In the genomic region with DNA sequence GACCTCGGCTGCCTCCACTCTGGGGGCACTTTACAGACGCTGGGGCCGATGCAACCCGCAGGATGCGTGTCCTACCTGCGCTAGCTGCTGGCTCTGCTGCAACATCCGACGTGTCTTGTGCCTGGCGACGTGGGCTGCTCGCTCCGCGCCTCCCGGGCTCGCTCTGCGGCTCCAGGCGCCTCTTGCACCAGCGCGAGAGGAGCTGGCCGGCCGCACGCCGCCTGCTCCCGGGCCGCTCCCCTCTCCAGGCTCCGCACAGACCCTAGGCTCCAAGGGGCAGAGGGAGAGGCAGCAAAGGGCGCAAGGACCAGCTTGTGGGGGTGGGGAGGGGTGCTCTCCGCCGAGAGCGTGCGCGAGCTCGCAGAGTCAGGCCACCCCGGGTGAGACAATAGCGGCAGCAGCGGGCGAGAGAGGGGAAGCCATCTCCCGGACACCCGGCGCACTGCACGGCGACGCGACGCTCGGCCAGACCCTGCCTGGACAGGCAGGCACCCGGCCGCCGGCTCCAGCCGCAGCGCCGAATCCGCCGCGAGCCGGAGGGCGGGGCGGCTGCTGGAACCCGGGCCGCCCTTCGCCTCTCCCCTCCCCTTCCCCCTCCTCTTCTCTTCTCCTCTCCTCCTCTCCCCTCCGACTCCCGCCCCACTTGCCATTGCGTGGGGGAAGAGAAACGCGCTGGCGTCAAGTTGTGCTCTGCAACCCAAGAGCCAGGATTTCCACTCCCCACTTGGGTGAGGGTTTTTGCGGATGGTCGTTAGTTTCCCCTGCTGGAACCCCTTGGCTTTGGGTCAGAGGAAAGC, we compare ENCODE assay signal across 8 cellular contexts. TPM values are rescaled to one million over a fixed set of nuclear protein-coding genes. Genes with fewer than 3 reads are reported as not detected.
DNase-seq lines count a peak whose midpoint lies in the region; ATAC-seq and TF ChIP-seq lines count a peak whose summit lies in the region.

A gene with protein sequence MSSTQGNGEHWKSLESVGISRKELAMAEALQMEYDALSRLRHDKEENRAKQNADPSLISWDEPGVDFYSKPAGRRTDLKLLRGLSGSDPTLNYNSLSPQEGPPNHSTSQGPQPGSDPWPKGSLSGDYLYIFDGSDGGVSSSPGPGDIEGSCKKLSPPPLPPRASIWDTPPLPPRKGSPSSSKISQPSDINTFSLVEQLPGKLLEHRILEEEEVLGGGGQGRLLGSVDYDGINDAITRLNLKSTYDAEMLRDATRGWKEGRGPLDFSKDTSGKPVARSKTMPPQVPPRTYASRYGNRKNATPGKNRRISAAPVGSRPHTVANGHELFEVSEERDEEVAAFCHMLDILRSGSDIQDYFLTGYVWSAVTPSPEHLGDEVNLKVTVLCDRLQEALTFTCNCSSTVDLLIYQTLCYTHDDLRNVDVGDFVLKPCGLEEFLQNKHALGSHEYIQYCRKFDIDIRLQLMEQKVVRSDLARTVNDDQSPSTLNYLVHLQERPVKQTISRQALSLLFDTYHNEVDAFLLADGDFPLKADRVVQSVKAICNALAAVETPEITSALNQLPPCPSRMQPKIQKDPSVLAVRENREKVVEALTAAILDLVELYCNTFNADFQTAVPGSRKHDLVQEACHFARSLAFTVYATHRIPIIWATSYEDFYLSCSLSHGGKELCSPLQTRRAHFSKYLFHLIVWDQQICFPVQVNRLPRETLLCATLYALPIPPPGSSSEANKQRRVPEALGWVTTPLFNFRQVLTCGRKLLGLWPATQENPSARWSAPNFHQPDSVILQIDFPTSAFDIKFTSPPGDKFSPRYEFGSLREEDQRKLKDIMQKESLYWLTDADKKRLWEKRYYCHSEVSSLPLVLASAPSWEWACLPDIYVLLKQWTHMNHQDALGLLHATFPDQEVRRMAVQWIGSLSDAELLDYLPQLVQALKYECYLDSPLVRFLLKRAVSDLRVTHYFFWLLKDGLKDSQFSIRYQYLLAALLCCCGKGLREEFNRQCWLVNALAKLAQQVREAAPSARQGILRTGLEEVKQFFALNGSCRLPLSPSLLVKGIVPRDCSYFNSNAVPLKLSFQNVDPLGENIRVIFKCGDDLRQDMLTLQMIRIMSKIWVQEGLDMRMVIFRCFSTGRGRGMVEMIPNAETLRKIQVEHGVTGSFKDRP (N-terminal part only) (minus strand): TSS at position 525 of the 797 bp plus-strand sequence. CDS start 25,003 bp downstream, outside the sequence.

- ATAC-seq in HG03045 (IDR thresholded peaks at IDR 0.05; ENCODE audit: unreplicated experiment) = peak; percentile 88

- H3K27me3 ChIP-seq in AG04450 (ENCODE audit: control insufficient read depth, insufficient read depth, low read length) (peaks cover 8% of the 10 kb centered on the region), skeletal muscle tissue (ENCODE audit: control insufficient read depth in 3 of 3, insufficient read depth in 3 of 3, low read length in 3 of 3) (no peaks in the 10 kb centered on the region)

- DNase-seq in AG04450 (ENCODE audit: low read depth, low spot score) = peak; percentile 33
- peak; percentile 64 for DNase-seq in NCI-H2107 (lab: John Stamatoyannopoulos, UW)
- DNase-seq in UCSD-AML1 (lab: John Stamatoyannopoulos, UW; ENCODE audit: unreplicated experiment) = peak; percentile 89
- DNase-seq in T47D (ENCODE audit: low read depth in 1 of 2, low spot score in 1 of 2) = peak; percentile 95 to 99

- peaks cover 0 to 5% (median 0%) of the 10 kb centered on the region in 3 donors for H3K36me3 ChIP-seq in skeletal muscle tissue (ENCODE audit: control insufficient read depth in 3 of 3, insufficient read depth in 3 of 3, low read length in 3 of 3)

- H3K27ac ChIP-seq in AG04450 (ENCODE audit: low read depth, low read length) (peak within 1 kb of the TSS; percentile 70), skeletal muscle tissue (ENCODE audit: low read depth, low read length) (peak within 1 kb of the TSS; percentile 58)

- CTCF ChIA-PET in AG04450 (lab: Charles Lee) = interaction anchor here (0.6 to 19.8 kb wide), 9 partner anchors 9 to 287 kb away, joined by 3 to 483 read pairs (median 6); no protein-coding TSS in a partner anchor

- H3K9me3 ChIP-seq in AG04450 (ENCODE audit: control insufficient read depth, insufficient read depth, low read length) (no peaks in the 10 kb centered on the region), iPS-18c (ENCODE audit: control insufficient read depth, insufficient read depth, low read length) (no peaks in the 10 kb centered on the region), skeletal muscle tissue (ENCODE audit: control insufficient read depth in 3 of 3, low read length in 3 of 3) (no peaks in the 10 kb centered on the region)

- POLR2A ChIA-PET in AG04450 (lab: Yijun Ruan, JAX) = interaction anchor here (0.5 to 1.7 kb wide), 5 partner anchors 10 to 636 kb away, joined by 3 to 8 read pairs (median 4); no protein-coding TSS in a partner anchor

- H3K9ac ChIP-seq in skeletal muscle tissue (ENCODE audit: low read depth in 1 of 3, low read length in 3 of 3) = peak within 1 kb of the TSS; percentile 64 to 92 (median 88)

- in situ Hi-C loops in T47D (cut with HindIII; ENCODE audit: low pct_unique_long_range_greater_than_20kb, low sequenced_read_pairs) = no loop called here

- H3K4me1 ChIP-seq in skeletal muscle tissue (ENCODE audit: control insufficient read depth in 3 of 3, insufficient read depth in 3 of 3, low read length in 3 of 3) = peaks cover 29 to 33% (median 32%) of the 10 kb centered on the region in 3 donors

- TF ChIP-seq CTCF in AG04450 (IDR thresholded peaks at IDR 0.05; ENCODE audit: low read depth, low read length) = peak; percentile 34; the same call in 1 of the 2 replicates

- H3K4me3 ChIP-seq in AG04450 (ENCODE audit: low read depth, low read length) (peak within 1 kb of the TSS; percentile 87), iPS-18c (ENCODE audit: insufficient read depth, low read depth, low read length) (peak within 1 kb of the TSS; percentile 96), skeletal muscle tissue (ENCODE audit: low read length in 3 of 3) (peak within 1 kb of the TSS; percentile 77 to 97 (median 90))

- TF ChIP-seq POLR2A in GM18526 (IDR thresholded peaks at IDR 0.05; ENCODE audit: extremely low read depth, insufficient read length) = peak; percentile 70

RNA-seq across cellular contexts. Expression of the gene that starts here (rescaled TPM):
- polyA plus RNA-seq in AG04450 (2011; rRNA removed) = 4.9 and 6.3 TPM in 2 replicates
- 16.2 and 16.9 TPM in 2 replicates for polyA minus RNA-seq in AG04450 (2011; rRNA and poly(A)+ RNA removed)
- 31.8 TPM for total RNA-seq in skeletal muscle tissue

Comparison
In these comparisons a context has a peak if more than half of its experiments do, and no peak if none do; other contexts are left out.
1. Peak in every context shown above with its lines: DNase-seq, ATAC-seq, H3K4me3 ChIP-seq and H3K27ac ChIP-seq.
2. DNase-seq: peak in every context shown above with its lines; median percentile 97 in T47D; 89 in UCSD-AML1; 64 in NCI-H2107; 33 in AG04450.